In genomic region chr5:95238560-95239325, GRCh38 we compare ENCODE assay signal across 9 cellular contexts. TPM values are rescaled to one million over a fixed set of nuclear protein-coding genes. Genes with fewer than 3 reads are reported as not detected.
A peak's percentile ranks its signal among the peaks of the same experiment; 100 is the strongest.
DNase-seq lines count a peak whose midpoint lies in the region; ATAC-seq and TF ChIP-seq lines count a peak whose summit lies in the region.
"Had no signal": no experiment of that assay in that cellular context is flagged by ENCODE, and none has a peak within 500 bp of the region (broad histone marks: within the 10 kb centered on the region; RNA-seq: fewer than 3 reads in every experiment).

No MANE protein-coding gene starts in this region.

- ATAC-seq in HG03457 (IDR thresholded peaks at IDR 0.05; ENCODE audit: unreplicated experiment), result no peak

- no peaks in the 10 kb centered on the region for H3K4me1 ChIP-seq in neural progenitor cell

- no peaks in the 10 kb centered on the region for H4K20me1 ChIP-seq in neural progenitor cell (ENCODE audit: low read depth)

- H3K27me3 Mint-ChIP-seq in neural progenitor cell (ENCODE audit: insufficient read depth, low read depth), result no peaks in the 10 kb centered on the region
- H3K27me3 Mint-ChIP-seq in T-helper 2 cell treated with Interferon-gamma antibody and Interleukin-4, amounts not matched to agents 5 μg/mL and 100 μg/mL, for 36 hours (ENCODE audit: low read depth), result peaks cover 2% of the 10 kb centered on the region
- H3K27me3 Mint-ChIP-seq in activated naive CD8-positive, alpha-beta T cell treated with anti-CD3 and anti-CD28 coated beads for 36 hours, result peaks cover 21% of the 10 kb centered on the region

- no peaks in the 10 kb centered on the region for H3K9me3 Mint-ChIP-seq in neural progenitor cell
- H3K9me3 Mint-ChIP-seq in T-helper 2 cell treated with Interferon-gamma antibody and Interleukin-4, amounts not matched to agents 5 μg/mL and 100 μg/mL, for 36 hours, result no peaks in the 10 kb centered on the region
- no peaks in the 10 kb centered on the region for H3K9me3 Mint-ChIP-seq in activated naive CD8-positive, alpha-beta T cell treated with anti-CD3 and anti-CD28 coated beads for 36 hours

- no peaks in the 10 kb centered on the region for H3K36me3 ChIP-seq in neural progenitor cell

- H3F3A ChIP-seq in neural progenitor cell (ENCODE audit: low read depth), result no peaks in the 10 kb centered on the region

- H3K4me1 Mint-ChIP-seq in neural progenitor cell, result no peaks in the 10 kb centered on the region
- H3K4me1 Mint-ChIP-seq in T-helper 2 cell treated with Interferon-gamma antibody and Interleukin-4, amounts not matched to agents 5 μg/mL and 100 μg/mL, for 36 hours (ENCODE audit: low read depth), result peaks cover 3% of the 10 kb centered on the region
- H3K4me1 Mint-ChIP-seq in activated naive CD8-positive, alpha-beta T cell treated with anti-CD3 and anti-CD28 coated beads for 36 hours, result peaks cover 3% of the 10 kb centered on the region

- in situ Hi-C loops in KBM-7 (cut with MboI; ENCODE audit: low pct_unique_long_range_greater_than_20kb, low sequenced_read_pairs), result no loop called here
- in situ Hi-C loops in T47D (cut with HindIII; ENCODE audit: low pct_unique_long_range_greater_than_20kb, low sequenced_read_pairs), result no loop called here

- H3K79me2 ChIP-seq in neural progenitor cell (ENCODE audit: low read depth), result no peaks in the 10 kb centered on the region

- no peaks in the 10 kb centered on the region for H3K27me3 ChIP-seq in neural progenitor cell

- H3K36me3 Mint-ChIP-seq in neural progenitor cell, result no peaks in the 10 kb centered on the region
- no peaks in the 10 kb centered on the region for H3K36me3 Mint-ChIP-seq in T-helper 2 cell treated with Interferon-gamma antibody and Interleukin-4, amounts not matched to agents 5 μg/mL and 100 μg/mL, for 36 hours (ENCODE audit: low read depth)
- H3K36me3 Mint-ChIP-seq in activated naive CD8-positive, alpha-beta T cell treated with anti-CD3 and anti-CD28 coated beads for 36 hours, result no peaks in the 10 kb centered on the region

- H3K4me3 Mint-ChIP-seq in neural progenitor cell, result no peak overlapping the region
- no peak overlapping the region for H3K4me3 Mint-ChIP-seq in T-helper 2 cell treated with Interferon-gamma antibody and Interleukin-4, amounts not matched to agents 5 μg/mL and 100 μg/mL, for 36 hours
- H3K4me3 Mint-ChIP-seq in activated naive CD8-positive, alpha-beta T cell treated with anti-CD3 and anti-CD28 coated beads for 36 hours, result no peak overlapping the region

- DNase-seq in EH (ENCODE audit: low read depth) (peak; percentile 8), KBM-7 (peak; percentile 35), T47D (ENCODE audit: low read depth in 1 of 2, low spot score in 1 of 2) (peak; percentile 20 to 51), neural progenitor cell (ENCODE audit: low spot score) (no peak), mesenteric fat pad (ENCODE audit: low spot score) (no peak)
- no peak for DNase-seq in T-helper 2 cell treated with Interferon-gamma antibody and Interleukin-4, amounts not matched to agents 5 μg/mL and 100 μg/mL, for 36 hours (ENCODE audit: low spot score)
- no peak for DNase-seq in activated naive CD8-positive, alpha-beta T cell treated with anti-CD3 and anti-CD28 coated beads for 36 hours
- DNase-seq: T-helper 1 cell had no signal

- no peak overlapping the region for H3K4me3 ChIP-seq in neural progenitor cell

- no peak overlapping the region for H3K27ac Mint-ChIP-seq in neural progenitor cell
- no peak overlapping the region for H3K27ac Mint-ChIP-seq in T-helper 2 cell treated with Interferon-gamma antibody and Interleukin-4, amounts not matched to agents 5 μg/mL and 100 μg/mL, for 36 hours
- no peak overlapping the region for H3K27ac Mint-ChIP-seq in activated naive CD8-positive, alpha-beta T cell treated with anti-CD3 and anti-CD28 coated beads for 36 hours

- H3K4me2 ChIP-seq in neural progenitor cell, result no peak overlapping the region

- no peaks in the 10 kb centered on the region for H3K9me3 ChIP-seq in neural progenitor cell (ENCODE audit: low read depth)

- no peak overlapping the region for H3K9ac ChIP-seq in neural progenitor cell

- no peak overlapping the region for H2AFZ ChIP-seq in neural progenitor cell (replicated peaks)

- peak; percentile 17 for TF ChIP-seq CTCF in neural progenitor cell (IDR thresholded peaks at IDR 0.05)

- H3K27ac ChIP-seq in neural progenitor cell, result no peak overlapping the region

RNA-seq across cellular contexts. Expression of gene MCTP1, which starts 46.2 kb away (rescaled TPM):
- total RNA-seq in neural progenitor cell (ENCODE audit: low replicate concordance) (2.9 and 3.7 TPM in 2 replicates), mesenteric fat pad (37.5 TPM)
- total RNA-seq in activated naive CD8-positive, alpha-beta T cell treated with anti-CD3 and anti-CD28 coated beads for 36 hours, result 1 to 10 TPM; 1.1 to 1.3 TPM

Comparison
In these comparisons a context has a peak if more than half of its experiments do, and no peak if none do; other contexts are left out.
1. DNase-seq: peak in EH (single experiment), KBM-7 (single experiment) and T47D (2 of 2); none in neural progenitor cell (single experiment), T-helper 2 cell treated with Interferon-gamma antibody and Interleukin-4, amounts not matched to agents 5 μg/mL and 100 μg/mL, for 36 hours (single experiment), activated naive CD8-positive, alpha-beta T cell treated with anti-CD3 and anti-CD28 coated beads for 36 hours (single experiment) and mesenteric fat pad (single experiment).